Comparison of ENCODE assay signal across 8 cellular contexts in the genomic region with DNA sequence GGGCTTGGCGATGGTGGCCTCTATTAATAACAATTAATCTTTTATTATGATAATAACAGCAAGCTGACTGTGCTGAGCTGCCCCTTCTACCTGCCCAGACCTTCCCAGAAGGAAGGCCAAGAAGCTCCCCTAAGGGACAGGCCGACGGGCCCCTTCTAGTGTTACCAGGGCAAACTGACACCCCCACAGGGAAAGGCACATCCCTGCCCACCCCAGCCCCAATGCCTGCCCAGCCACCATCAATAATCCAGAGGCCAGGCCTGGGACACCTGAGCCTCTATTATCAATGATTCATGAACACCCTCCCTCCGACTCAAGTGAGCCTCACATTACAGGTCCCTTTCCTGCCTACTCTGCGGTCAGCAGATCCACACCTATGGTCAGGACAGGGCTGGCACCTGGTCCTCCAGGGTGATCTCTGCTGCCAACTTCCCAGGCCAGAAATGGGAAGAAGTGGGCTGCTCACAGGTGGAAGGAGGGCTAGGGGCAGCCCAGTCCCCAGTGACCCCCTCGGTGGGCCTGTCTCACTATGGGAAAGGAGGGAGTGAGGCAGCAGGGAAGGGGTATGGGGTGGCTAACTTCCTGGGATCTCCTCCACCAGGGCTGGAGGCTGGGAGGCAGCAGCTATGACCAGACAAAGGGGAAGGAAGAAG. TPM values are rescaled to one million over a fixed set of nuclear protein-coding genes. Genes with fewer than 3 reads are reported as not detected.
DNase-seq lines count a peak whose midpoint lies in the region; ATAC-seq, FAIRE-seq and TF ChIP-seq lines count a peak whose summit lies in the region.

No MANE protein-coding gene starts in this region.

- H3K4me3 ChIP-seq in ascending aorta (peak overlapping the region; percentile 90 to 99), HepG2 (replicated peaks in 1 of 3; ENCODE audit: insufficient read depth in 1 of 3, low read depth in 2 of 3, low read length in 3 of 3) (peak overlapping the region; percentile 79 to 100 (median 98)), thoracic aorta (peak overlapping the region; percentile 96)

- H3K27ac ChIP-seq in ascending aorta: peak overlapping the region; percentile 68 to 89
- H3K27ac ChIP-seq in HepG2 (ENCODE audit: extremely low read length, insufficient read depth, low read length): peak overlapping the region; percentile 68
- H3K27ac ChIP-seq in thoracic aorta: peak overlapping the region; percentile 69 to 84

- no peak for TF ChIP-seq POLR2A in HepG2 (IDR thresholded peaks at IDR 0.05; ENCODE audit: insufficient read depth in 1 of 2, low read depth in 2 of 2, low read length in 2 of 2)

- peak overlapping the region; percentile 89 for H3K9ac ChIP-seq in HepG2 (ENCODE audit: insufficient read depth, low read depth, low read length)

- no peaks in the 10 kb centered on the region for H3K9me3 ChIP-seq in ascending aorta
- H3K9me3 ChIP-seq in HepG2 (ENCODE audit: low read length): no peaks in the 10 kb centered on the region
- H3K9me3 ChIP-seq in thoracic aorta: no peaks in the 10 kb centered on the region

- 81% methylated on average over 3 of the region's 6 CpGs for WGBS in HepG2 (ENCODE audit: low lambda C conversion rate)

- H3K36me3 ChIP-seq in ascending aorta (peaks cover 5 to 13% of the 10 kb centered on the region in 2 donors), HepG2 (replicated peaks in 1 of 2; ENCODE audit: control insufficient read depth in 1 of 2, insufficient read depth in 2 of 2, low read length in 2 of 2) (peaks cover 4 to 16% of the 10 kb centered on the region in 2 experiments), thoracic aorta (peaks cover 15% of the 10 kb centered on the region)

- no TSS peak for BruUV-seq in HepG2 (replicated peaks; lab: Mats Ljungman, UMichigan)

- intact Hi-C loops in activated CD4-positive, alpha-beta T cell treated with anti-CD3 and anti-CD28 coated beads, Interleukin-2, amount 10 ng/mL, durations not matched to agents 24 days and 14 days (cut with micrococcal nuclease): no loop called here
- intact Hi-C loops in ascending aorta (cut with DNase I): loop anchor here (5.0 to 10.0 kb wide), 2 partner anchors 85 to 168 kb away; partner anchors contain the start of gene POC1A
- intact Hi-C loops in HepG2 (cut with micrococcal nuclease; ENCODE audit: unreplicated experiment): loop anchor here (5.0 kb wide), 1 partner anchor 50 kb away; the partner anchor contains the start of gene GLYCTK

- peaks cover 22% of the 10 kb centered on the region for H3K36me3 Mint-ChIP-seq in activated CD4-positive, alpha-beta T cell treated with anti-CD3 and anti-CD28 coated beads, Interleukin-2, amount 10 ng/mL, durations not matched to agents 24 days and 14 days (ENCODE audit: low read depth)

- H3K4me1 ChIP-seq in ascending aorta: peaks cover 9 to 32% of the 10 kb centered on the region in 2 donors
- H3K4me1 ChIP-seq in HepG2 (ENCODE audit: insufficient read depth, low read length): peaks cover 47% of the 10 kb centered on the region
- peaks cover 26 to 48% of the 10 kb centered on the region in 2 donors for H3K4me1 ChIP-seq in thoracic aorta (ENCODE audit: control insufficient read depth in 1 of 2, low read depth in 2 of 2)

- TF ChIP-seq EP300 in HepG2 (IDR thresholded peaks at IDR 0.05; ENCODE audit: low read depth in 2 of 2, low read length in 2 of 2) (no peak), HepG2 (CRISPR knock-in tag; IDR thresholded peaks at IDR 0.05; ENCODE audit: borderline replicate concordance) (no peak)

- H3K27ac Mint-ChIP-seq in activated CD4-positive, alpha-beta T cell treated with anti-CD3 and anti-CD28 coated beads, Interleukin-2, amount 10 ng/mL, durations not matched to agents 24 days and 14 days: peak overlapping the region; percentile 46

- TF ChIP-seq CTCF in ascending aorta (IDR thresholded peaks at IDR 0.05): no peak
- TF ChIP-seq CTCF in HepG2 (CRISPR knock-in tag; IDR thresholded peaks at IDR 0.05): no peak
- TF ChIP-seq CTCF in thoracic aorta (IDR thresholded peaks at IDR 0.05): no peak

- peak overlapping the region; percentile 80 for H3K4me2 ChIP-seq in HepG2 (ENCODE audit: low read depth, low read length)

- POLR2A ChIA-PET in HepG2 (lab: Yijun Ruan, JAX): interaction anchor here (0.8 to 5.9 kb wide), 19 partner anchors 9 to 299 kb away, joined by 3 to 126 read pairs (median 7); partner anchors contain the start of genes ACY1, GLYCTK, POC1A and PPM1M

- TF ChIP-seq RAD21 in HepG2 (CRISPR knock-in tag; IDR thresholded peaks at IDR 0.05): no peak

- CTCF ChIA-PET in HepG2 (lab: Yijun Ruan, JAX; ENCODE audit: low intra/inter-chr PET ratio, low total read pairs): no interaction called here

- peak overlapping the region; percentile 93 for H3K4me3 Mint-ChIP-seq in activated CD4-positive, alpha-beta T cell treated with anti-CD3 and anti-CD28 coated beads, Interleukin-2, amount 10 ng/mL, durations not matched to agents 24 days and 14 days

- DNase-seq in activated CD4-positive, alpha-beta T cell treated with anti-CD3 and anti-CD28 coated beads, Interleukin-2, amount 10 ng/mL, durations not matched to agents 24 days and 14 days: no peak
- DNase-seq in activated CD4-positive, alpha-beta T cell treated with anti-CD3 and anti-CD28 coated beads, Interleukin-2, amount 50 U/mL, for 48 hours: no peak
- DNase-seq in ascending aorta (ENCODE audit: low spot score in 2 of 2): no peak
- DNase-seq in HepG2 (ENCODE audit: low spot score): no peak
- DNase-seq in thoracic aorta (ENCODE audit: low spot score): no peak
- DNase-seq in foreskin melanocyte: no peak
- no peak for DNase-seq in SHP77 treated with DMSO at 0.1 percent for 48 hours (lab: John Stamatoyannopoulos, UW)
- DNase-seq in NCI-H524 treated with DMSO at 0.1 percent for 48 hours (lab: John Stamatoyannopoulos, UW): no peak

- peaks cover 57% of the 10 kb centered on the region for H3K4me1 Mint-ChIP-seq in activated CD4-positive, alpha-beta T cell treated with anti-CD3 and anti-CD28 coated beads, Interleukin-2, amount 10 ng/mL, durations not matched to agents 24 days and 14 days

- ATAC-seq in HepG2 (no peak), thoracic aorta (ENCODE audit: insufficient number of reproducible peaks, low FRiP score, low read depth) (no peak)

- FAIRE-seq in HepG2 (lab: Jason Lieb, UNC): no peak

- no peaks in the 10 kb centered on the region for H3K9me3 Mint-ChIP-seq in activated CD4-positive, alpha-beta T cell treated with anti-CD3 and anti-CD28 coated beads, Interleukin-2, amount 10 ng/mL, durations not matched to agents 24 days and 14 days

- H3K79me2 ChIP-seq in HepG2 (ENCODE audit: insufficient read depth, low read length): peaks cover 29% of the 10 kb centered on the region

- no peak overlapping the region for H2AFZ ChIP-seq in HepG2 (ENCODE audit: low read length)

- in situ Hi-C loops in HepG2 (cut with HindIII; ENCODE audit: extremely low pct_ligation_motif_present, low pct_unique_long_range_greater_than_20kb): no loop called here

- H4K20me1 ChIP-seq in HepG2 (ENCODE audit: insufficient read depth, low read length): peaks cover 16% of the 10 kb centered on the region; the same call in 1 of the 2 replicates

- H3K27me3 Mint-ChIP-seq in activated CD4-positive, alpha-beta T cell treated with anti-CD3 and anti-CD28 coated beads, Interleukin-2, amount 10 ng/mL, durations not matched to agents 24 days and 14 days: no peaks in the 10 kb centered on the region

- H3K27me3 ChIP-seq in ascending aorta (no peaks in the 10 kb centered on the region), HepG2 (ENCODE audit: control insufficient read depth in 1 of 2, insufficient read depth in 2 of 2, low read length in 2 of 2) (no peaks in the 10 kb centered on the region; a peak in 1 of 5 replicates), thoracic aorta (replicated peaks; ENCODE audit: insufficient read depth) (no peaks in the 10 kb centered on the region)

RNA-seq across cellular contexts. Expression of gene TWF2, which starts 1.8 kb away (rescaled TPM):
- total RNA-seq in activated CD4-positive, alpha-beta T cell treated with anti-CD3 and anti-CD28 coated beads, Interleukin-2, amount 10 ng/mL, durations not matched to agents 24 days and 14 days: 80.3 and 87.0 TPM in 2 replicates
- total RNA-seq in ascending aorta: 162 TPM
- total RNA-seq in HepG2 (2016; rRNA removed; fragmentation: Illumina TruSeq; extraction: Trizol): 45.5 and 49.1 TPM in 2 replicates
- 9.3 and 10.4 TPM in 2 replicates for total RNA-seq in HepG2 (2016; cell fraction: cytosol; rRNA removed; fragmentation: Illumina TruSeq; extraction: Trizol; ENCODE audit: low read depth)
- 46.7 and 47.5 TPM in 2 replicates for total RNA-seq in HepG2 (2016; cell fraction: insoluble cytoplasmic fraction; rRNA removed; fragmentation: Illumina TruSeq; extraction: Trizol)
- 18.1 and 19.8 TPM in 2 replicates for total RNA-seq in HepG2 (2016; cell fraction: membrane; rRNA removed; fragmentation: Illumina TruSeq; extraction: Trizol)
- total RNA-seq in HepG2 (2016; cell fraction: nucleus; rRNA removed; fragmentation: Illumina TruSeq; extraction: Trizol): 19.0 and 20.5 TPM in 2 replicates
- 108 and 123 TPM in 2 replicates for polyA plus RNA-seq in HepG2 (2011; rRNA removed)
- polyA plus RNA-seq in HepG2 (2011; cell fraction: cytosol; rRNA removed): 139 and 201 TPM in 2 replicates
- 105 and 112 TPM in 2 replicates for polyA plus RNA-seq in HepG2 (2011; cell fraction: nucleus; rRNA removed)
- 63.2 and 85.2 TPM in 2 replicates for polyA plus RNA-seq in HepG2 (2012)
- 10.6 and 11.3 TPM in 2 replicates for polyA plus RNA-seq in HepG2 (2016; cell fraction: cytosol; fragmentation: Illumina TruSeq; extraction: Trizol; ENCODE audit: low read depth)
- polyA plus RNA-seq in HepG2 (2016; cell fraction: insoluble cytoplasmic fraction; fragmentation: Illumina TruSeq; extraction: Trizol; ENCODE audit: low read depth): 55.3 and 58.3 TPM in 2 replicates
- 16.1 and 16.9 TPM in 2 replicates for polyA plus RNA-seq in HepG2 (2016; cell fraction: membrane; fragmentation: Illumina TruSeq; extraction: Trizol; ENCODE audit: low read depth)
- polyA plus RNA-seq in HepG2 (2016; cell fraction: nucleus; fragmentation: Illumina TruSeq; extraction: Trizol; ENCODE audit: insufficient read depth, low read depth): 37.2 and 39.4 TPM in 2 replicates
- 46.6 and 135 TPM in 2 replicates for polyA minus RNA-seq in HepG2 (2011; rRNA and poly(A)+ RNA removed; ENCODE audit: low replicate concordance)
- 84.6 and 87.5 TPM in 2 replicates for polyA minus RNA-seq in HepG2 (2011; cell fraction: cytosol; rRNA and poly(A)+ RNA removed)
- 18.5 and 25.0 TPM in 2 replicates for polyA minus RNA-seq in HepG2 (2011; cell fraction: nucleus; rRNA and poly(A)+ RNA removed)
- 10 to 100 TPM; 52.2 to 69.2 TPM for total RNA-seq in thoracic aorta

RNA-seq across cellular contexts. Expression of gene PPM1M, which starts 8.4 kb away (rescaled TPM):
- 48.3 and 49.2 TPM in 2 replicates for total RNA-seq in activated CD4-positive, alpha-beta T cell treated with anti-CD3 and anti-CD28 coated beads, Interleukin-2, amount 10 ng/mL, durations not matched to agents 24 days and 14 days
- total RNA-seq in ascending aorta (20.3 TPM), HepG2 (2016; rRNA removed; fragmentation: Illumina TruSeq; extraction: Trizol) (1.5 and 2.5 TPM in 2 replicates), thoracic aorta (10 to 100 TPM; 41.6 to 51.9 TPM)
- 0.91 and 1.1 TPM in 2 replicates for total RNA-seq in HepG2 (2016; cell fraction: cytosol; rRNA removed; fragmentation: Illumina TruSeq; extraction: Trizol; ENCODE audit: low read depth)
- total RNA-seq in HepG2 (2016; cell fraction: insoluble cytoplasmic fraction; rRNA removed; fragmentation: Illumina TruSeq; extraction: Trizol): 2.2 and 2.4 TPM in 2 replicates
- total RNA-seq in HepG2 (2016; cell fraction: membrane; rRNA removed; fragmentation: Illumina TruSeq; extraction: Trizol): 2.7 and 3.5 TPM in 2 replicates
- total RNA-seq in HepG2 (2016; cell fraction: nucleus; rRNA removed; fragmentation: Illumina TruSeq; extraction: Trizol): 2.0 and 2.1 TPM in 2 replicates
- polyA plus RNA-seq in HepG2 (2011; rRNA removed): 5.9 and 6.9 TPM in 2 replicates
- polyA plus RNA-seq in HepG2 (2011; cell fraction: cytosol; rRNA removed): 4.4 and 5.2 TPM in 2 replicates
- polyA plus RNA-seq in HepG2 (2011; cell fraction: nucleus; rRNA removed): 20.6 and 21.3 TPM in 2 replicates
- 4.0 and 4.5 TPM in 2 replicates for polyA plus RNA-seq in HepG2 (2012)
- polyA plus RNA-seq in HepG2 (2016; cell fraction: cytosol; fragmentation: Illumina TruSeq; extraction: Trizol; ENCODE audit: low read depth): 0.99 and 1.1 TPM in 2 replicates
- 2.0 and 2.3 TPM in 2 replicates for polyA plus RNA-seq in HepG2 (2016; cell fraction: insoluble cytoplasmic fraction; fragmentation: Illumina TruSeq; extraction: Trizol; ENCODE audit: low read depth)
- polyA plus RNA-seq in HepG2 (2016; cell fraction: membrane; fragmentation: Illumina TruSeq; extraction: Trizol; ENCODE audit: low read depth): 2.3 and 2.5 TPM in 2 replicates
- 3.6 and 4.3 TPM in 2 replicates for polyA plus RNA-seq in HepG2 (2016; cell fraction: nucleus; fragmentation: Illumina TruSeq; extraction: Trizol; ENCODE audit: insufficient read depth, low read depth)
- 8.9 and 14.9 TPM in 2 replicates for polyA minus RNA-seq in HepG2 (2011; rRNA and poly(A)+ RNA removed; ENCODE audit: low replicate concordance)
- polyA minus RNA-seq in HepG2 (2011; cell fraction: cytosol; rRNA and poly(A)+ RNA removed): 1.5 and 1.9 TPM in 2 replicates
- 2.7 and 3.7 TPM in 2 replicates for polyA minus RNA-seq in HepG2 (2011; cell fraction: nucleus; rRNA and poly(A)+ RNA removed)

RNA-seq across cellular contexts. Expression of gene TLR9, which starts 11.7 kb away (rescaled TPM):
- total RNA-seq in activated CD4-positive, alpha-beta T cell treated with anti-CD3 and anti-CD28 coated beads, Interleukin-2, amount 10 ng/mL, durations not matched to agents 24 days and 14 days: 0.17 and 0.42 TPM in 2 replicates
- total RNA-seq in ascending aorta (not detected), HepG2 (2016; rRNA removed; fragmentation: Illumina TruSeq; extraction: Trizol) (not detected in 2 replicates), thoracic aorta (not detected)
- total RNA-seq in HepG2 (2016; cell fraction: cytosol; rRNA removed; fragmentation: Illumina TruSeq; extraction: Trizol; ENCODE audit: low read depth): not detected in 2 replicates
- total RNA-seq in HepG2 (2016; cell fraction: insoluble cytoplasmic fraction; rRNA removed; fragmentation: Illumina TruSeq; extraction: Trizol): not detected in 2 replicates
- total RNA-seq in HepG2 (2016; cell fraction: membrane; rRNA removed; fragmentation: Illumina TruSeq; extraction: Trizol): not detected in 2 replicates
- not detected in 2 replicates for total RNA-seq in HepG2 (2016; cell fraction: nucleus; rRNA removed; fragmentation: Illumina TruSeq; extraction: Trizol)
- polyA plus RNA-seq in HepG2 (2011; rRNA removed): 0.08 TPM in 1 of 2 replicates, not detected in the other
- polyA plus RNA-seq in HepG2 (2011; cell fraction: cytosol; rRNA removed): 0.01 TPM in 2 replicates
- polyA plus RNA-seq in HepG2 (2011; cell fraction: nucleus; rRNA removed): 0.88 and 0.95 TPM in 2 replicates
- 0.31 TPM in 1 of 2 replicates, not detected in the other for polyA plus RNA-seq in HepG2 (2012)
- polyA plus RNA-seq in HepG2 (2016; cell fraction: cytosol; fragmentation: Illumina TruSeq; extraction: Trizol; ENCODE audit: low read depth): not detected in 2 replicates
- polyA plus RNA-seq in HepG2 (2016; cell fraction: insoluble cytoplasmic fraction; fragmentation: Illumina TruSeq; extraction: Trizol; ENCODE audit: low read depth): not detected in 2 replicates
- polyA plus RNA-seq in HepG2 (2016; cell fraction: membrane; fragmentation: Illumina TruSeq; extraction: Trizol; ENCODE audit: low read depth): not detected in 2 replicates
- not detected in 2 replicates for polyA plus RNA-seq in HepG2 (2016; cell fraction: nucleus; fragmentation: Illumina TruSeq; extraction: Trizol; ENCODE audit: insufficient read depth, low read depth)
- polyA minus RNA-seq in HepG2 (2011; rRNA and poly(A)+ RNA removed; ENCODE audit: low replicate concordance): 0.14 TPM in 1 of 2 replicates, not detected in the other
- not detected in 2 replicates for polyA minus RNA-seq in HepG2 (2011; cell fraction: cytosol; rRNA and poly(A)+ RNA removed)
- polyA minus RNA-seq in HepG2 (2011; cell fraction: nucleus; rRNA and poly(A)+ RNA removed): 0.25 and 0.26 TPM in 2 replicates

RNA-seq across cellular contexts. Expression of gene ALAS1, which starts 39.2 kb away (rescaled TPM):
- 115 and 118 TPM in 2 replicates for total RNA-seq in activated CD4-positive, alpha-beta T cell treated with anti-CD3 and anti-CD28 coated beads, Interleukin-2, amount 10 ng/mL, durations not matched to agents 24 days and 14 days
- total RNA-seq in ascending aorta (58.3 TPM), HepG2 (2016; rRNA removed; fragmentation: Illumina TruSeq; extraction: Trizol) (36.0 and 40.2 TPM in 2 replicates), thoracic aorta (10 to 100 TPM; 28.4 to 33.3 TPM)
- total RNA-seq in HepG2 (2016; cell fraction: cytosol; rRNA removed; fragmentation: Illumina TruSeq; extraction: Trizol; ENCODE audit: low read depth): 9.6 and 11.6 TPM in 2 replicates
- total RNA-seq in HepG2 (2016; cell fraction: insoluble cytoplasmic fraction; rRNA removed; fragmentation: Illumina TruSeq; extraction: Trizol): 33.6 and 35.3 TPM in 2 replicates
- 14.0 and 14.5 TPM in 2 replicates for total RNA-seq in HepG2 (2016; cell fraction: membrane; rRNA removed; fragmentation: Illumina TruSeq; extraction: Trizol)
- 16.9 and 18.1 TPM in 2 replicates for total RNA-seq in HepG2 (2016; cell fraction: nucleus; rRNA removed; fragmentation: Illumina TruSeq; extraction: Trizol)
- polyA plus RNA-seq in HepG2 (2011; rRNA removed): 39.0 and 43.2 TPM in 2 replicates
- polyA plus RNA-seq in HepG2 (2011; cell fraction: cytosol; rRNA removed): 41.2 and 50.6 TPM in 2 replicates
- 30.0 and 30.9 TPM in 2 replicates for polyA plus RNA-seq in HepG2 (2011; cell fraction: nucleus; rRNA removed)
- 19.8 and 27.7 TPM in 2 replicates for polyA plus RNA-seq in HepG2 (2012)
- polyA plus RNA-seq in HepG2 (2016; cell fraction: cytosol; fragmentation: Illumina TruSeq; extraction: Trizol; ENCODE audit: low read depth): 3.9 and 4.3 TPM in 2 replicates
- 27.6 and 42.4 TPM in 2 replicates for polyA plus RNA-seq in HepG2 (2016; cell fraction: insoluble cytoplasmic fraction; fragmentation: Illumina TruSeq; extraction: Trizol; ENCODE audit: low read depth)
- 6.8 and 7.1 TPM in 2 replicates for polyA plus RNA-seq in HepG2 (2016; cell fraction: membrane; fragmentation: Illumina TruSeq; extraction: Trizol; ENCODE audit: low read depth)
- polyA plus RNA-seq in HepG2 (2016; cell fraction: nucleus; fragmentation: Illumina TruSeq; extraction: Trizol; ENCODE audit: insufficient read depth, low read depth): 26.7 and 30.3 TPM in 2 replicates
- polyA minus RNA-seq in HepG2 (2011; rRNA and poly(A)+ RNA removed; ENCODE audit: low replicate concordance): 49.6 and 54.7 TPM in 2 replicates
- 23.9 and 26.4 TPM in 2 replicates for polyA minus RNA-seq in HepG2 (2011; cell fraction: cytosol; rRNA and poly(A)+ RNA removed)
- polyA minus RNA-seq in HepG2 (2011; cell fraction: nucleus; rRNA and poly(A)+ RNA removed): 17.3 and 19.0 TPM in 2 replicates

RNA-seq across cellular contexts. Expression of gene WDR82, which starts 41.3 kb away (rescaled TPM):
- 104 and 106 TPM in 2 replicates for total RNA-seq in activated CD4-positive, alpha-beta T cell treated with anti-CD3 and anti-CD28 coated beads, Interleukin-2, amount 10 ng/mL, durations not matched to agents 24 days and 14 days
- 42.0 TPM for total RNA-seq in ascending aorta
- total RNA-seq in HepG2 (2016; rRNA removed; fragmentation: Illumina TruSeq; extraction: Trizol): 59.5 and 62.0 TPM in 2 replicates
- 6.3 and 6.7 TPM in 2 replicates for total RNA-seq in HepG2 (2016; cell fraction: cytosol; rRNA removed; fragmentation: Illumina TruSeq; extraction: Trizol; ENCODE audit: low read depth)
- total RNA-seq in HepG2 (2016; cell fraction: insoluble cytoplasmic fraction; rRNA removed; fragmentation: Illumina TruSeq; extraction: Trizol): 58.9 and 60.5 TPM in 2 replicates
- 27.7 and 28.8 TPM in 2 replicates for total RNA-seq in HepG2 (2016; cell fraction: membrane; rRNA removed; fragmentation: Illumina TruSeq; extraction: Trizol)
- total RNA-seq in HepG2 (2016; cell fraction: nucleus; rRNA removed; fragmentation: Illumina TruSeq; extraction: Trizol): 32.4 and 32.6 TPM in 2 replicates
- 39.1 and 41.9 TPM in 2 replicates for polyA plus RNA-seq in HepG2 (2011; rRNA removed)
- 23.5 and 37.7 TPM in 2 replicates for polyA plus RNA-seq in HepG2 (2011; cell fraction: cytosol; rRNA removed)
- 10.7 and 14.5 TPM in 2 replicates for polyA plus RNA-seq in HepG2 (2011; cell fraction: nucleus; rRNA removed)
- 48.3 and 52.2 TPM in 2 replicates for polyA plus RNA-seq in HepG2 (2012)
- 3.6 and 4.2 TPM in 2 replicates for polyA plus RNA-seq in HepG2 (2016; cell fraction: cytosol; fragmentation: Illumina TruSeq; extraction: Trizol; ENCODE audit: low read depth)
- polyA plus RNA-seq in HepG2 (2016; cell fraction: insoluble cytoplasmic fraction; fragmentation: Illumina TruSeq; extraction: Trizol; ENCODE audit: low read depth): 60.6 and 66.1 TPM in 2 replicates
- polyA plus RNA-seq in HepG2 (2016; cell fraction: membrane; fragmentation: Illumina TruSeq; extraction: Trizol; ENCODE audit: low read depth): 13.9 and 15.0 TPM in 2 replicates
- polyA plus RNA-seq in HepG2 (2016; cell fraction: nucleus; fragmentation: Illumina TruSeq; extraction: Trizol; ENCODE audit: insufficient read depth, low read depth): 38.8 and 40.8 TPM in 2 replicates
- 52.7 and 77.7 TPM in 2 replicates for polyA minus RNA-seq in HepG2 (2011; rRNA and poly(A)+ RNA removed; ENCODE audit: low replicate concordance)
- 29.3 and 33.9 TPM in 2 replicates for polyA minus RNA-seq in HepG2 (2011; cell fraction: cytosol; rRNA and poly(A)+ RNA removed)
- 28.7 and 33.2 TPM in 2 replicates for polyA minus RNA-seq in HepG2 (2011; cell fraction: nucleus; rRNA and poly(A)+ RNA removed)
- 10 to 100 TPM; 44.5 to 66.2 TPM for total RNA-seq in thoracic aorta
